ENCODE assay signal across 27 cellular contexts in the genomic region with DNA sequence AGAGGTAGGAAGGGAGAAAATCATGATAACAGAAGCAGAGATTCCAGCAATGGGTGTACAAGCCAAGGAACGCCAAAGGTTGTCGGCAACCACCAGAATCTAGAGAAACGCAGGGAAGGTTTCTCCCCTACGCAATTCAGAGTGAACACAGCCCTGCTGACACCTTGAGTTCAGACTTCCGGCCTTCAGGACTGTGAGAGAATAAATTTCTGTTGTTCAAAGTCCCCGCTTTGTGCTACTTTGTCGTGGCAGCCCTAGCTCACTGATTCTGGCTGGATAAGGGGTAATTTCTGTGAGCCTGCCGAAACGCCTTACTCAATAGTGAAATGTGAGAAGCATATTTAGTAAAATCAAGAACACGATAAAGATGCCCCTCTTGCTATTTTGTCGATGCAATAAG. TPM values are rescaled to one million over a fixed set of nuclear protein-coding genes. Genes with fewer than 3 reads are reported as not detected.
DNase-seq lines count a peak whose midpoint lies in the region; ATAC-seq, FAIRE-seq and TF ChIP-seq lines count a peak whose summit lies in the region.
"Had no signal": no experiment of that assay in that cellular context is flagged by ENCODE, and none has a peak within 500 bp of the region (broad histone marks: within the 10 kb centered on the region; RNA-seq: fewer than 3 reads in every experiment).

No MANE protein-coding gene starts in this region.

- no peak for TF ChIP-seq RAD21 in HepG2 (CRISPR knock-in tag; IDR thresholded peaks at IDR 0.05)

- FAIRE-seq in HepG2 (lab: Jason Lieb, UNC) = peak; percentile 21
- FAIRE-seq: A549, D721Med, GM12878, GM19239 had no signal

- no peak overlapping the region for H3K4me3 Mint-ChIP-seq in chondrocyte (ENCODE audit: unreplicated experiment)
- no peak overlapping the region for H3K4me3 Mint-ChIP-seq in WTC11
- H3K4me3 Mint-ChIP-seq in H9 = no peak overlapping the region; a peak in 1 of 5 replicates
- H3K4me3 Mint-ChIP-seq: CD14-positive monocyte; CD4-positive, alpha-beta T cell; HFFc6 had no signal

- H3K4me2 ChIP-seq in HepG2 (ENCODE audit: low read depth, low read length) (peak overlapping the region; percentile 42; the same call in 1 of the 2 replicates), H9 (ENCODE audit: insufficient read depth, insufficient read length, low read length) (no peak overlapping the region)
- H3K4me2 ChIP-seq: A549 had no signal

- H3K27me3 Mint-ChIP-seq in chondrocyte (ENCODE audit: low read depth) = peaks cover 57% of the 10 kb centered on the region
- H3K27me3 Mint-ChIP-seq in WTC11 (ENCODE audit: low read depth) = peaks cover 58% of the 10 kb centered on the region
- H3K27me3 Mint-ChIP-seq in H9 (ENCODE audit: low read depth) = peaks cover 79% of the 10 kb centered on the region

- in situ Hi-C loops in HepG2 (cut with HindIII; ENCODE audit: extremely low pct_ligation_motif_present, low pct_unique_long_range_greater_than_20kb) = no loop called here

- H3K79me1 ChIP-seq in H9 (ENCODE audit: insufficient read depth, low read depth, low read length, poor library complexity, severe bottlenecking) = no peaks in the 10 kb centered on the region

- 0 out of 2 replicates have a peak, but pooled peaks cover 4% of the 10 kb centered on the region for H3K4me1 ChIP-seq in HepG2 (ENCODE audit: insufficient read depth, low read length)
- no peaks in the 10 kb centered on the region for H3K4me1 ChIP-seq in right lobe of liver
- H3K4me1 ChIP-seq in H9 (ENCODE audit: insufficient read depth, low read length) = no peaks in the 10 kb centered on the region; the same call in 1 of the 2 replicates
- H3K4me1 ChIP-seq: A549, BE2C, HAP-1 had no signal

- no peak overlapping the region for H3K56ac ChIP-seq in H9 (ENCODE audit: insufficient read length, low read depth, low read length)

- H4K91ac ChIP-seq in H9 (ENCODE audit: insufficient read length, low read depth, low read length) = no peak overlapping the region

- H3K27me3 ChIP-seq in HepG2 (ENCODE audit: control insufficient read depth in 1 of 2, insufficient read depth in 2 of 2, low read length in 2 of 2) = peaks cover 1 to 14% of the 10 kb centered on the region in 2 experiments; a peak in 2 of 5 replicates
- H3K27me3 ChIP-seq in right lobe of liver = no peaks in the 10 kb centered on the region
- H3K27me3 ChIP-seq in H9 (ENCODE audit: insufficient read depth, low read length) = no peaks in the 10 kb centered on the region

- no peak overlapping the region for H2BK5ac ChIP-seq in H9 (ENCODE audit: insufficient read length, low read length)

- no peak overlapping the region for H3K4ac ChIP-seq in H9 (ENCODE audit: low read depth, low read length)

- H3K4me1 Mint-ChIP-seq in chondrocyte (ENCODE audit: low read depth) (no peaks in the 10 kb centered on the region), WTC11 (no peaks in the 10 kb centered on the region), H9 (peaks cover 4% of the 10 kb centered on the region in 2 experiments)
- H3K4me1 Mint-ChIP-seq: CD8-positive, alpha-beta memory T cell had no signal

- no peak for TF ChIP-seq POLR2A in HepG2 (IDR thresholded peaks at IDR 0.05; ENCODE audit: insufficient read depth in 1 of 2, low read depth in 2 of 2, low read length in 2 of 2)
- no peak for TF ChIP-seq POLR2A in right lobe of liver (IDR thresholded peaks at IDR 0.05)

- H3K27ac Mint-ChIP-seq in chondrocyte (ENCODE audit: unreplicated experiment) (no peak overlapping the region), WTC11 (no peak overlapping the region), H9 (no peak overlapping the region)
- H3K27ac Mint-ChIP-seq: CD4-positive, alpha-beta T cell; HFFc6 had no signal

- ATAC-seq in HepG2 = peak; percentile 38; the same call in 1 of the 3 replicates
- ATAC-seq in right lobe of liver = no peak
- ATAC-seq in WTC11 = no peak
- ATAC-seq: A549, GM12878 had no signal

- H4K8ac ChIP-seq in H9 (replicated peaks; ENCODE audit: insufficient read length, low read depth, low read length) = no peak overlapping the region

- no peak overlapping the region for H3K18ac ChIP-seq in H9 (ENCODE audit: insufficient read length, low read depth, low read length)

- TF ChIP-seq EP300 in HepG2 (IDR thresholded peaks at IDR 0.05; ENCODE audit: low read depth in 2 of 2, low read length in 2 of 2) = no peak
- TF ChIP-seq EP300 in HepG2 (CRISPR knock-in tag; IDR thresholded peaks at IDR 0.05; ENCODE audit: borderline replicate concordance) = no peak

- intact Hi-C loops in HepG2 (cut with micrococcal nuclease; ENCODE audit: unreplicated experiment) (no loop called here), right lobe of liver (cut with DNase I) (no loop called here), posterior vena cava (cut with DNase I) (no loop called here)

- H3K9ac ChIP-seq in HepG2 (ENCODE audit: insufficient read depth, low read depth, low read length) (no peak overlapping the region), H9 (ENCODE audit: extremely low read depth, insufficient read length, low read length) (no peak overlapping the region)
- H3K9ac ChIP-seq: BLaER1 treated with 17β-estradiol and CSF1 and Interleukin-3, amounts not matched to agents 10 nM and 100 nM; GM23248 had no signal

- H3K14ac ChIP-seq in H9 (ENCODE audit: insufficient read depth, low read length) = no peak overlapping the region

- no peaks in the 10 kb centered on the region for H4K20me1 ChIP-seq in HepG2 (ENCODE audit: insufficient read depth, low read length)
- H4K20me1 ChIP-seq in H9 (ENCODE audit: control insufficient read depth, insufficient read depth, insufficient read length) = no peaks in the 10 kb centered on the region
- H4K20me1 ChIP-seq: BLaER1 treated with 17β-estradiol and CSF1 and Interleukin-3, amounts not matched to agents 10 nM and 100 nM had no signal

- no peak overlapping the region for H3T11ph ChIP-seq in H9 (ENCODE audit: low read length)

- POLR2A ChIA-PET in HepG2 (lab: Yijun Ruan, JAX) = no interaction called here
- POLR2A ChIA-PET in WTC11 (lab: Charles Lee) = interaction anchor here (0.6 kb wide), 1 partner anchor 30 kb away, joined by 4 read pairs; no protein-coding TSS in a partner anchor

- TF ChIP-seq CTCF in HepG2 (CRISPR knock-in tag; IDR thresholded peaks at IDR 0.05) (no peak), right lobe of liver (IDR thresholded peaks at IDR 0.05) (no peak), chondrocyte (IDR thresholded peaks at IDR 0.05) (no peak), WTC11 (IDR thresholded peaks at IDR 0.05) (no peak), H9 (conservative IDR thresholded peaks at IDR 0.05) (no peak)

- peaks cover 2% of the 10 kb centered on the region for H3K36me3 Mint-ChIP-seq in chondrocyte (ENCODE audit: low read depth)
- no peaks in the 10 kb centered on the region for H3K36me3 Mint-ChIP-seq in WTC11
- no peaks in the 10 kb centered on the region for H3K36me3 Mint-ChIP-seq in H9 (ENCODE audit: insufficient read depth in 1 of 3, low read depth in 3 of 3)
- H3K36me3 Mint-ChIP-seq: CD8-positive, alpha-beta memory T cell had no signal

- no peak overlapping the region for H2BK12ac ChIP-seq in H9 (ENCODE audit: insufficient read length, low read depth, low read length)

- H2AK5ac ChIP-seq in H9 (ENCODE audit: insufficient read length, low read length) = no peak overlapping the region

- no peak overlapping the region for H2BK120ac ChIP-seq in H9 (ENCODE audit: low read depth, low read length, poor library complexity, severe bottlenecking)

- 6% methylated on average over 10 of the region's 11 CpGs for WGBS in HepG2 (ENCODE audit: low lambda C conversion rate)
- 61% methylated on average over 9 of the region's 11 CpGs for WGBS in right lobe of liver (ENCODE audit: insufficient coverage, low coverage, low lambda C conversion rate, missing lambda C conversion rate)
- WGBS in H9 (ENCODE audit: extremely low coverage, insufficient read length, low lambda C conversion rate) = no CpG with 5 or more reads among the region's 11 CpGs

- H4K5ac ChIP-seq in H9 (ENCODE audit: insufficient read length, low read depth, low read length) = no peak overlapping the region

- no peaks in the 10 kb centered on the region for H3K9me3 ChIP-seq in HepG2 (ENCODE audit: low read length)
- H3K9me3 ChIP-seq in right lobe of liver = no peaks in the 10 kb centered on the region
- H3K9me3 ChIP-seq in H9 (ENCODE audit: control insufficient read depth, low read depth, low read length) = no peaks in the 10 kb centered on the region
- H3K9me3 ChIP-seq: A549; BE2C; BLaER1 treated with 17β-estradiol and CSF1 and Interleukin-3, amounts not matched to agents 10 nM and 100 nM; HAP-1 had no signal

- no peak overlapping the region for H3K4me3 ChIP-seq in HepG2 (replicated peaks in 1 of 3; ENCODE audit: insufficient read depth in 1 of 3, low read depth in 2 of 3, low read length in 3 of 3)
- H3K4me3 ChIP-seq in right lobe of liver = no peak overlapping the region
- H3K4me3 ChIP-seq: A549; BLaER1 treated with 17β-estradiol and CSF1 and Interleukin-3, amounts not matched to agents 10 nM and 100 nM; GM12878; GM23248; HAP-1 had no signal

- CTCF ChIA-PET in HepG2 (lab: Yijun Ruan, JAX; ENCODE audit: low intra/inter-chr PET ratio, low total read pairs) (no interaction called here), WTC11 (lab: Charles Lee) (interaction anchor here (1.0 kb wide), 1 partner anchor 169 kb away, joined by 5 read pairs; no protein-coding TSS in a partner anchor)

- H3K79me2 ChIP-seq in HepG2 (ENCODE audit: insufficient read depth, low read length) = no peaks in the 10 kb centered on the region
- no peaks in the 10 kb centered on the region for H3K79me2 ChIP-seq in H9 (ENCODE audit: insufficient read depth, low read length)

- no peak overlapping the region for H3K27ac ChIP-seq in HepG2 (ENCODE audit: extremely low read length, insufficient read depth, low read length)
- no peak overlapping the region for H3K27ac ChIP-seq in right lobe of liver
- no peak overlapping the region for H3K27ac ChIP-seq in H9 (ENCODE audit: insufficient read length, low read depth, low read length)
- H3K27ac ChIP-seq: A549; BLaER1 treated with 17β-estradiol and CSF1 and Interleukin-3, amounts not matched to agents 10 nM and 100 nM; GM23248 had no signal

- no peak overlapping the region for H3K23ac ChIP-seq in H9 (ENCODE audit: insufficient read length, low read depth, low read length)

- no peak overlapping the region for H2BK15ac ChIP-seq in H9 (ENCODE audit: low read depth, low read length)

- H2AFZ ChIP-seq in HepG2 (ENCODE audit: low read length) (peak overlapping the region; percentile 72), H9 (ENCODE audit: low read length) (no peak overlapping the region)
- H2AFZ ChIP-seq: GM23248 had no signal

- H3K36me3 ChIP-seq in HepG2 (replicated peaks in 1 of 2; ENCODE audit: control insufficient read depth in 1 of 2, insufficient read depth in 2 of 2, low read length in 2 of 2) (no peaks in the 10 kb centered on the region), right lobe of liver (no peaks in the 10 kb centered on the region)
- H3K36me3 ChIP-seq: BE2C, HAP-1 had no signal

- no peak overlapping the region for H2BK20ac ChIP-seq in H9 (ENCODE audit: low read depth, low read length, poor library complexity, severe bottlenecking)

- DNase-seq in HepG2 (ENCODE audit: low spot score) (no peak), right lobe of liver (no peak), chondrocyte (ENCODE audit: low spot score) (peak; percentile 24), posterior vena cava (ENCODE audit: low spot score) (peak; percentile 32), T-helper 9 cell (no peak), WTC11 (ENCODE audit: low spot score) (no peak), H9 (no peak)
- DNase-seq: 8988T; ACHN; AML-193; BE2C; CD4-positive, alpha-beta T cell; CD8-positive, alpha-beta memory T cell; DMS 273 treated with DMSO at 0.1 percent for 48 hours; DMS79; EL; GDM1; GM23248; HFFc6 had no signal

- H3K9me3 Mint-ChIP-seq in chondrocyte (ENCODE audit: low read depth) (no peaks in the 10 kb centered on the region), WTC11 (no peaks in the 10 kb centered on the region), H9 (no peaks in the 10 kb centered on the region)
- H3K9me3 Mint-ChIP-seq: CD4-positive, alpha-beta T cell; CD8-positive, alpha-beta memory T cell; HFFc6 had no signal

- no peaks in the 10 kb centered on the region for H3K23me2 ChIP-seq in H9 (ENCODE audit: insufficient read length, low read depth, low read length, poor library complexity, severe bottlenecking)

- BruUV-seq in HepG2 (replicated peaks; lab: Mats Ljungman, UMichigan) = no TSS peak

RNA-seq across cellular contexts. Expression of gene CLEC4G, which starts 5.3 kb away (rescaled TPM):
- total RNA-seq in HepG2 (2016; rRNA removed; fragmentation: Illumina TruSeq; extraction: Trizol) (not detected in 2 replicates), right lobe of liver (10 to 100 TPM; 25.7 to 59.0 (median 38.2) TPM), chondrocyte (not detected in 3 replicates), posterior vena cava (1 to 10 TPM; 2.2 to 6.6 TPM), WTC11 (2021) (0.55 to 0.66 TPM (median 0.62 TPM) in 3 replicates), H9 (2021) (0.26 TPM in 1 of 2 replicates, not detected in the other)
- total RNA-seq in HepG2 (2016; cell fraction: cytosol; rRNA removed; fragmentation: Illumina TruSeq; extraction: Trizol; ENCODE audit: low read depth) = not detected in 2 replicates
- not detected in 2 replicates for total RNA-seq in HepG2 (2016; cell fraction: insoluble cytoplasmic fraction; rRNA removed; fragmentation: Illumina TruSeq; extraction: Trizol)
- total RNA-seq in HepG2 (2016; cell fraction: membrane; rRNA removed; fragmentation: Illumina TruSeq; extraction: Trizol) = not detected in 2 replicates
- not detected in 2 replicates for total RNA-seq in HepG2 (2016; cell fraction: nucleus; rRNA removed; fragmentation: Illumina TruSeq; extraction: Trizol)
- not detected in 2 replicates for polyA plus RNA-seq in HepG2 (2011; rRNA removed)
- not detected in 2 replicates for polyA plus RNA-seq in HepG2 (2011; cell fraction: cytosol; rRNA removed)
- not detected in 2 replicates for polyA plus RNA-seq in HepG2 (2011; cell fraction: nucleus; rRNA removed)
- not detected in 2 replicates for polyA plus RNA-seq in HepG2 (2012)
- polyA plus RNA-seq in HepG2 (2016; cell fraction: cytosol; fragmentation: Illumina TruSeq; extraction: Trizol; ENCODE audit: low read depth) = not detected in 2 replicates
- polyA plus RNA-seq in HepG2 (2016; cell fraction: insoluble cytoplasmic fraction; fragmentation: Illumina TruSeq; extraction: Trizol; ENCODE audit: low read depth) = not detected in 2 replicates
- polyA plus RNA-seq in HepG2 (2016; cell fraction: membrane; fragmentation: Illumina TruSeq; extraction: Trizol; ENCODE audit: low read depth) = not detected in 2 replicates
- polyA plus RNA-seq in HepG2 (2016; cell fraction: nucleus; fragmentation: Illumina TruSeq; extraction: Trizol; ENCODE audit: insufficient read depth, low read depth) = not detected in 2 replicates
- polyA minus RNA-seq in HepG2 (2011; rRNA and poly(A)+ RNA removed; ENCODE audit: low replicate concordance) = not detected in 2 replicates
- polyA minus RNA-seq in HepG2 (2011; cell fraction: cytosol; rRNA and poly(A)+ RNA removed) = not detected in 2 replicates
- not detected in 2 replicates for polyA minus RNA-seq in HepG2 (2011; cell fraction: nucleus; rRNA and poly(A)+ RNA removed)
- total RNA-seq: CD4-positive, alpha-beta T cell; CD8-positive, alpha-beta memory T cell; GM12878; GM23248; H4; HFFc6 had no signal
- polyA plus RNA-seq: A549; CD8-positive, alpha-beta memory T cell; GM23248 had no signal

RNA-seq across cellular contexts. Expression of gene CD209, which starts 10.1 kb away (rescaled TPM):
- total RNA-seq in HepG2 (2016; rRNA removed; fragmentation: Illumina TruSeq; extraction: Trizol) = not detected in 2 replicates
- not detected in 2 replicates for total RNA-seq in HepG2 (2016; cell fraction: cytosol; rRNA removed; fragmentation: Illumina TruSeq; extraction: Trizol; ENCODE audit: low read depth)
- total RNA-seq in HepG2 (2016; cell fraction: insoluble cytoplasmic fraction; rRNA removed; fragmentation: Illumina TruSeq; extraction: Trizol) = not detected in 2 replicates
- total RNA-seq in HepG2 (2016; cell fraction: membrane; rRNA removed; fragmentation: Illumina TruSeq; extraction: Trizol) = not detected in 2 replicates
- total RNA-seq in HepG2 (2016; cell fraction: nucleus; rRNA removed; fragmentation: Illumina TruSeq; extraction: Trizol) = not detected in 2 replicates
- not detected in 2 replicates for polyA plus RNA-seq in HepG2 (2011; rRNA removed)
- not detected in 2 replicates for polyA plus RNA-seq in HepG2 (2011; cell fraction: cytosol; rRNA removed)
- polyA plus RNA-seq in HepG2 (2011; cell fraction: nucleus; rRNA removed) = not detected in 2 replicates
- polyA plus RNA-seq in HepG2 (2012) = not detected in 2 replicates
- polyA plus RNA-seq in HepG2 (2016; cell fraction: cytosol; fragmentation: Illumina TruSeq; extraction: Trizol; ENCODE audit: low read depth) = not detected in 2 replicates
- polyA plus RNA-seq in HepG2 (2016; cell fraction: insoluble cytoplasmic fraction; fragmentation: Illumina TruSeq; extraction: Trizol; ENCODE audit: low read depth) = not detected in 2 replicates
- polyA plus RNA-seq in HepG2 (2016; cell fraction: membrane; fragmentation: Illumina TruSeq; extraction: Trizol; ENCODE audit: low read depth) = not detected in 2 replicates
- polyA plus RNA-seq in HepG2 (2016; cell fraction: nucleus; fragmentation: Illumina TruSeq; extraction: Trizol; ENCODE audit: insufficient read depth, low read depth) = not detected in 2 replicates
- polyA minus RNA-seq in HepG2 (2011; rRNA and poly(A)+ RNA removed; ENCODE audit: low replicate concordance) = not detected in 2 replicates
- not detected in 2 replicates for polyA minus RNA-seq in HepG2 (2011; cell fraction: cytosol; rRNA and poly(A)+ RNA removed)
- not detected in 2 replicates for polyA minus RNA-seq in HepG2 (2011; cell fraction: nucleus; rRNA and poly(A)+ RNA removed)
- 1 to 10 TPM in 4 of 6 experiments, under 1 TPM in 2; 0.42 to 6.7 (median 2.8) TPM for total RNA-seq in right lobe of liver
- not detected in 3 replicates for total RNA-seq in chondrocyte
- total RNA-seq in posterior vena cava = 10 to 100 TPM; 13.4 to 23.0 TPM
- total RNA-seq in WTC11 (2021) = 0.09 to 0.44 TPM in 2 of 3 replicates, not detected in the other
- not detected in 2 replicates for total RNA-seq in H9 (2021)
- total RNA-seq: CD4-positive, alpha-beta T cell; GM23248; HFFc6 had no signal
- polyA plus RNA-seq: A549; CD8-positive, alpha-beta memory T cell; GM23248 had no signal

RNA-seq across cellular contexts. Expression of gene CLEC4M, which starts 25.8 kb away (rescaled TPM):
- total RNA-seq in HepG2 (2016; rRNA removed; fragmentation: Illumina TruSeq; extraction: Trizol) = not detected in 2 replicates
- total RNA-seq in HepG2 (2016; cell fraction: cytosol; rRNA removed; fragmentation: Illumina TruSeq; extraction: Trizol; ENCODE audit: low read depth) = not detected in 2 replicates
- total RNA-seq in HepG2 (2016; cell fraction: insoluble cytoplasmic fraction; rRNA removed; fragmentation: Illumina TruSeq; extraction: Trizol) = not detected in 2 replicates
- not detected in 2 replicates for total RNA-seq in HepG2 (2016; cell fraction: membrane; rRNA removed; fragmentation: Illumina TruSeq; extraction: Trizol)
- not detected in 2 replicates for total RNA-seq in HepG2 (2016; cell fraction: nucleus; rRNA removed; fragmentation: Illumina TruSeq; extraction: Trizol)
- 0.07 TPM in 1 of 2 replicates, not detected in the other for polyA plus RNA-seq in HepG2 (2011; rRNA removed)
- not detected in 2 replicates for polyA plus RNA-seq in HepG2 (2011; cell fraction: cytosol; rRNA removed)
- polyA plus RNA-seq in HepG2 (2011; cell fraction: nucleus; rRNA removed) = not detected in 2 replicates
- not detected in 2 replicates for polyA plus RNA-seq in HepG2 (2012)
- not detected in 2 replicates for polyA plus RNA-seq in HepG2 (2016; cell fraction: cytosol; fragmentation: Illumina TruSeq; extraction: Trizol; ENCODE audit: low read depth)
- polyA plus RNA-seq in HepG2 (2016; cell fraction: insoluble cytoplasmic fraction; fragmentation: Illumina TruSeq; extraction: Trizol; ENCODE audit: low read depth) = not detected in 2 replicates
- not detected in 2 replicates for polyA plus RNA-seq in HepG2 (2016; cell fraction: membrane; fragmentation: Illumina TruSeq; extraction: Trizol; ENCODE audit: low read depth)
- polyA plus RNA-seq in HepG2 (2016; cell fraction: nucleus; fragmentation: Illumina TruSeq; extraction: Trizol; ENCODE audit: insufficient read depth, low read depth) = not detected in 2 replicates
- not detected in 2 replicates for polyA minus RNA-seq in HepG2 (2011; rRNA and poly(A)+ RNA removed; ENCODE audit: low replicate concordance)
- not detected in 2 replicates for polyA minus RNA-seq in HepG2 (2011; cell fraction: cytosol; rRNA and poly(A)+ RNA removed)
- polyA minus RNA-seq in HepG2 (2011; cell fraction: nucleus; rRNA and poly(A)+ RNA removed) = not detected in 2 replicates
- total RNA-seq in right lobe of liver = 10 to 100 TPM; 12.8 to 64.8 (median 20.8) TPM
- total RNA-seq in chondrocyte = not detected in 3 replicates
- under 1 TPM in 1 of 2 donors, not detected in 1; 0.38 TPM for total RNA-seq in posterior vena cava
- total RNA-seq in WTC11 (2021) = not detected in 3 replicates
- not detected in 2 replicates for total RNA-seq in H9 (2021)
- total RNA-seq: CD4-positive, alpha-beta T cell; CD8-positive, alpha-beta memory T cell; GM23248; H4; HFFc6 had no signal
- polyA plus RNA-seq: A549; CD14-positive monocyte; CD8-positive, alpha-beta memory T cell; GM23248 had no signal

RNA-seq across cellular contexts. Expression of gene FCER2, which starts 35.3 kb away (rescaled TPM):
- not detected in 2 replicates for total RNA-seq in HepG2 (2016; rRNA removed; fragmentation: Illumina TruSeq; extraction: Trizol)
- not detected in 2 replicates for total RNA-seq in HepG2 (2016; cell fraction: cytosol; rRNA removed; fragmentation: Illumina TruSeq; extraction: Trizol; ENCODE audit: low read depth)
- total RNA-seq in HepG2 (2016; cell fraction: insoluble cytoplasmic fraction; rRNA removed; fragmentation: Illumina TruSeq; extraction: Trizol) = not detected in 2 replicates
- total RNA-seq in HepG2 (2016; cell fraction: membrane; rRNA removed; fragmentation: Illumina TruSeq; extraction: Trizol) = not detected in 2 replicates
- total RNA-seq in HepG2 (2016; cell fraction: nucleus; rRNA removed; fragmentation: Illumina TruSeq; extraction: Trizol) = not detected in 2 replicates
- polyA plus RNA-seq in HepG2 (2011; rRNA removed) = not detected in 2 replicates
- polyA plus RNA-seq in HepG2 (2011; cell fraction: cytosol; rRNA removed) = 0.03 TPM in 1 of 2 replicates, not detected in the other
- 0.09 TPM in 1 of 2 replicates, not detected in the other for polyA plus RNA-seq in HepG2 (2011; cell fraction: nucleus; rRNA removed)
- not detected in 2 replicates for polyA plus RNA-seq in HepG2 (2012)
- polyA plus RNA-seq in HepG2 (2016; cell fraction: cytosol; fragmentation: Illumina TruSeq; extraction: Trizol; ENCODE audit: low read depth) = not detected in 2 replicates
- polyA plus RNA-seq in HepG2 (2016; cell fraction: insoluble cytoplasmic fraction; fragmentation: Illumina TruSeq; extraction: Trizol; ENCODE audit: low read depth) = not detected in 2 replicates
- not detected in 2 replicates for polyA plus RNA-seq in HepG2 (2016; cell fraction: membrane; fragmentation: Illumina TruSeq; extraction: Trizol; ENCODE audit: low read depth)
- polyA plus RNA-seq in HepG2 (2016; cell fraction: nucleus; fragmentation: Illumina TruSeq; extraction: Trizol; ENCODE audit: insufficient read depth, low read depth) = not detected in 2 replicates
- 0.14 TPM in 1 of 2 replicates, not detected in the other for polyA minus RNA-seq in HepG2 (2011; rRNA and poly(A)+ RNA removed; ENCODE audit: low replicate concordance)
- not detected in 2 replicates for polyA minus RNA-seq in HepG2 (2011; cell fraction: cytosol; rRNA and poly(A)+ RNA removed)
- not detected in 2 replicates for polyA minus RNA-seq in HepG2 (2011; cell fraction: nucleus; rRNA and poly(A)+ RNA removed)
- under 1 TPM in 2 of 6 experiments, not detected in 4; 0.18 to 0.29 TPM for total RNA-seq in right lobe of liver
- total RNA-seq in chondrocyte = not detected in 3 replicates
- under 1 TPM; 0.23 to 0.71 TPM for total RNA-seq in posterior vena cava
- total RNA-seq in WTC11 (2021) = 0.37 to 0.48 TPM (median 0.46 TPM) in 3 replicates
- not detected in 2 replicates for total RNA-seq in H9 (2021)
- total RNA-seq: CD4-positive, alpha-beta T cell; GM23248; H4; HFFc6 had no signal
- polyA plus RNA-seq: A549; CD8-positive, alpha-beta memory T cell; GM23248 had no signal

RNA-seq across cellular contexts. Expression of gene TRAPPC5, which starts 56.6 kb away (rescaled TPM):
- total RNA-seq in HepG2 (2016; rRNA removed; fragmentation: Illumina TruSeq; extraction: Trizol) (74.8 and 78.7 TPM in 2 replicates), right lobe of liver (10 to 100 TPM; 41.7 to 66.5 (median 52.0) TPM), chondrocyte (94.3 to 107 TPM (median 97.2 TPM) in 3 replicates), posterior vena cava (10 to 100 TPM; 71.9 to 83.5 TPM), WTC11 (2021) (122 to 127 TPM (median 124 TPM) in 3 replicates), H9 (2021) (77.4 and 87.8 TPM in 2 replicates)
- 73.7 and 88.2 TPM in 2 replicates for total RNA-seq in HepG2 (2016; cell fraction: cytosol; rRNA removed; fragmentation: Illumina TruSeq; extraction: Trizol; ENCODE audit: low read depth)
- 85.8 and 87.4 TPM in 2 replicates for total RNA-seq in HepG2 (2016; cell fraction: insoluble cytoplasmic fraction; rRNA removed; fragmentation: Illumina TruSeq; extraction: Trizol)
- 66.2 and 93.1 TPM in 2 replicates for total RNA-seq in HepG2 (2016; cell fraction: membrane; rRNA removed; fragmentation: Illumina TruSeq; extraction: Trizol)
- total RNA-seq in HepG2 (2016; cell fraction: nucleus; rRNA removed; fragmentation: Illumina TruSeq; extraction: Trizol) = 38.3 and 41.5 TPM in 2 replicates
- 38.5 and 53.6 TPM in 2 replicates for polyA plus RNA-seq in HepG2 (2011; rRNA removed)
- 23.1 and 50.4 TPM in 2 replicates for polyA plus RNA-seq in HepG2 (2011; cell fraction: cytosol; rRNA removed)
- polyA plus RNA-seq in HepG2 (2011; cell fraction: nucleus; rRNA removed) = 17.6 and 18.8 TPM in 2 replicates
- 25.3 and 48.3 TPM in 2 replicates for polyA plus RNA-seq in HepG2 (2012)
- polyA plus RNA-seq in HepG2 (2016; cell fraction: cytosol; fragmentation: Illumina TruSeq; extraction: Trizol; ENCODE audit: low read depth) = 68.2 and 80.1 TPM in 2 replicates
- polyA plus RNA-seq in HepG2 (2016; cell fraction: insoluble cytoplasmic fraction; fragmentation: Illumina TruSeq; extraction: Trizol; ENCODE audit: low read depth) = 78.0 and 80.4 TPM in 2 replicates
- polyA plus RNA-seq in HepG2 (2016; cell fraction: membrane; fragmentation: Illumina TruSeq; extraction: Trizol; ENCODE audit: low read depth) = 55.0 and 69.6 TPM in 2 replicates
- polyA plus RNA-seq in HepG2 (2016; cell fraction: nucleus; fragmentation: Illumina TruSeq; extraction: Trizol; ENCODE audit: insufficient read depth, low read depth) = 68.2 and 71.7 TPM in 2 replicates
- 46.6 and 82.5 TPM in 2 replicates for polyA minus RNA-seq in HepG2 (2011; rRNA and poly(A)+ RNA removed; ENCODE audit: low replicate concordance)
- 36.2 and 41.8 TPM in 2 replicates for polyA minus RNA-seq in HepG2 (2011; cell fraction: cytosol; rRNA and poly(A)+ RNA removed)
- polyA minus RNA-seq in HepG2 (2011; cell fraction: nucleus; rRNA and poly(A)+ RNA removed) = 1.1 and 1.3 TPM in 2 replicates

Comparison
In these comparisons a context has a peak if more than half of its experiments do, and no peak if none do; other contexts are left out.
1. RNA of gene CLEC4M, which starts 25.8 kb away (total RNA-seq): 12.8 to 64.8 TPM in right lobe of liver; 0.38 TPM in posterior vena cava, not detected in HepG2, not detected in chondrocyte, not detected in WTC11 and not detected in H9; every median in the first group is over 10 times any median in the second.
2. DNase-seq: peak in chondrocyte (single experiment) and posterior vena cava (single experiment); none in HepG2 (single experiment), right lobe of liver (0 of 3), T-helper 9 cell (single experiment), WTC11 (single experiment) and H9 (single experiment).